Comparison of ENCODE assay signal across 1 cellular context in the genomic region with DNA sequence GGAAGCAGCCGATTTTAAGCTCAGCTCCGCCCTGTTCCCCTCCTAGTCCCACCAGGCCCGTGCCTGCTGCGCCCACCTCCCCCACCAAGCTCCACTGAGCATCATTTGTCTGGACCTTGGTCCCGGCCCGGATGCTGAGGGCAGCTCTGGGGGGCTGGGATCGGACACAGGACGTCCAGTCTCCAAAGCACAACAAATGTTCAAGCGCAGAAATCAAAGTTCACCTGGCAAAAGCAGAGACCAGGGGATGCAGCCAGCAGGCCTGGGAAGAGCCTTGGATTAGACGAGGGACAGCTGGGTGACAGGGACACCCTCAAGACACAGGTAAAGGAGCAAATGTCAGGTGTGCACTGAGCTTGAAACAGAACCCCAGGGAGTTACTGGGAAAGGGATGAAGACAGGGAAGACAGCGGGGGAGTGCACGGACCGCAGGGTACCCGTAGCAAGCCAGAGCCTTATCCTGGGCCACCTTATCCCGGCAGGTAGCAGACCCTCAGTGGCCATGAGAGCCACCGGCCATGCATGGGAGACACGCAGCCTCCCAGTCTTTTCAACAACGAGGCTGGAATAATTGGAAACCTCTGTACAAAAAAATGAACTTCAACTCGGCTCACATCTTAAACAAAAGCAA.
TF ChIP-seq lines count a peak whose summit lies in the region.

No MANE protein-coding gene starts in this region.

TF ChIP-seq in HepG2, 621 proteins besides CTCF, POLR2A, EP300 and RAD21 (continued from another document and continues in another):
- TF ChIP-seq, protein P1, sequence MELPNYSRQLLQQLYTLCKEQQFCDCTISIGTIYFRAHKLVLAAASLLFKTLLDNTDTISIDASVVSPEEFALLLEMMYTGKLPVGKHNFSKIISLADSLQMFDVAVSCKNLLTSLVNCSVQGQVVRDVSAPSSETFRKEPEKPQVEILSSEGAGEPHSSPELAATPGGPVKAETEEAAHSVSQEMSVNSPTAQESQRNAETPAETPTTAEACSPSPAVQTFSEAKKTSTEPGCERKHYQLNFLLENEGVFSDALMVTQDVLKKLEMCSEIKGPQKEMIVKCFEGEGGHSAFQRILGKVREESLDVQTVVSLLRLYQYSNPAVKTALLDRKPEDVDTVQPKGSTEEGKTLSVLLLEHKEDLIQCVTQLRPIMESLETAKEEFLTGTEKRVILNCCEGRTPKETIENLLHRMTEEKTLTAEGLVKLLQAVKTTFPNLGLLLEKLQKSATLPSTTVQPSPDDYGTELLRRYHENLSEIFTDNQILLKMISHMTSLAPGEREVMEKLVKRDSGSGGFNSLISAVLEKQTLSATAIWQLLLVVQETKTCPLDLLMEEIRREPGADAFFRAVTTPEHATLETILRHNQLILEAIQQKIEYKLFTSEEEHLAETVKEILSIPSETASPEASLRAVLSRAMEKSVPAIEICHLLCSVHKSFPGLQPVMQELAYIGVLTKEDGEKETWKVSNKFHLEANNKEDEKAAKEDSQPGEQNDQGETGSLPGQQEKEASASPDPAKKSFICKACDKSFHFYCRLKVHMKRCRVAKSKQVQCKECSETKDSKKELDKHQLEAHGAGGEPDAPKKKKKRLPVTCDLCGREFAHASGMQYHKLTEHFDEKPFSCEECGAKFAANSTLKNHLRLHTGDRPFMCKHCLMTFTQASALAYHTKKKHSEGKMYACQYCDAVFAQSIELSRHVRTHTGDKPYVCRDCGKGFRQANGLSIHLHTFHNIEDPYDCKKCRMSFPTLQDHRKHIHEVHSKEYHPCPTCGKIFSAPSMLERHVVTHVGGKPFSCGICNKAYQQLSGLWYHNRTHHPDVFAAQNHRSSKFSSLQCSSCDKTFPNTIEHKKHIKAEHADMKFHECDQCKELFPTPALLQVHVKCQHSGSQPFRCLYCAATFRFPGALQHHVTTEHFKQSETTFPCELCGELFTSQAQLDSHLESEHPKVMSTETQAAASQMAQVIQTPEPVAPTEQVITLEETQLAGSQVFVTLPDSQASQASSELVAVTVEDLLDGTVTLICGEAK (IDR thresholded peaks at IDR 0.05), result no peak
- TF ChIP-seq, protein P1 (CRISPR knock-in tag; IDR thresholded peaks at IDR 0.05), result peak; percentile 39
- TF ChIP-seq ZSCAN20 (CRISPR knock-in tag; IDR thresholded peaks at IDR 0.05; ENCODE audit: borderline replicate concordance) (no peak), ZNF30 (CRISPR knock-in tag; IDR thresholded peaks at IDR 0.05) (no peak), SAFB2 (CRISPR knock-in tag; IDR thresholded peaks at IDR 0.05; ENCODE audit: borderline replicate concordance, low read depth) (no peak), HMG20B (CRISPR knock-in tag; conservative IDR thresholded peaks at IDR 0.05) (peak; percentile 83), ZSCAN31 (CRISPR knock-in tag; IDR thresholded peaks at IDR 0.05; ENCODE audit: low read depth) (peak; percentile 65), CCAR2 (optimal IDR thresholded peaks at IDR 0.05; ENCODE audit: low read depth, low read length) (no peak), ZNF24 (IDR thresholded peaks at IDR 0.05) (no peak), ZFP41 (CRISPR knock-in tag; IDR thresholded peaks at IDR 0.05; ENCODE audit: borderline replicate concordance) (0 out of 2 replicates have a peak, but pooled peaks have one; percentile 13), ZNF326 (CRISPR knock-in tag; IDR thresholded peaks at IDR 0.05; ENCODE audit: borderline replicate concordance) (no peak), AHR (CRISPR knock-in tag; IDR thresholded peaks at IDR 0.05) (0 out of 2 replicates have a peak, but pooled peaks have one; percentile 39), REXO4 (CRISPR knock-in tag; IDR thresholded peaks at IDR 0.05; ENCODE audit: borderline replicate concordance) (no peak), ZNF124 (CRISPR knock-in tag; IDR thresholded peaks at IDR 0.05) (peak; percentile 78; the same call in 1 of the 2 replicates), TBX3 (IDR thresholded peaks at IDR 0.05; ENCODE audit: borderline replicate concordance) (no peak), HOXA9 (CRISPR knock-in tag; IDR thresholded peaks at IDR 0.05; ENCODE audit: borderline replicate concordance) (no peak), ZNF33B (CRISPR knock-in tag; IDR thresholded peaks at IDR 0.05) (peak; percentile 54; the same call in 1 of the 2 replicates), KLF16 (CRISPR knock-in tag; IDR thresholded peaks at IDR 0.05) (peak in 1 of 2 experiments; percentile 36; a peak in 1 of 4 replicates), ZKSCAN5 (CRISPR knock-in tag; IDR thresholded peaks at IDR 0.05) (no peak), EZH2 (conservative IDR thresholded peaks at IDR 0.05; ENCODE audit: low read depth, low read length) (no peak), HNRNPL (IDR thresholded peaks at IDR 0.05; ENCODE audit: low read depth, low read length) (peak; percentile 80), SMYD3 (CRISPR knock-in tag; IDR thresholded peaks at IDR 0.05) (no peak; the same call in 1 of the 2 replicates), RBAK (CRISPR knock-in tag; IDR thresholded peaks at IDR 0.05) (0 out of 2 replicates have a peak, but pooled peaks have one; percentile 47), NFYB (CRISPR knock-in tag; IDR thresholded peaks at IDR 0.05) (peak; percentile 32; the same call in 1 of the 2 replicates), ZNF232 (CRISPR knock-in tag; IDR thresholded peaks at IDR 0.05; ENCODE audit: borderline replicate concordance) (peak; percentile 85; the same call in 1 of the 2 replicates), FOXC1 (CRISPR knock-in tag; IDR thresholded peaks at IDR 0.05; ENCODE audit: borderline replicate concordance) (0 out of 2 replicates have a peak, but pooled peaks have one; percentile 52), HES4 (CRISPR knock-in tag; IDR thresholded peaks at IDR 0.05; ENCODE audit: borderline replicate concordance) (no peak), SMAD9 (CRISPR knock-in tag; IDR thresholded peaks at IDR 0.05) (no peak)
- TF ChIP-seq, protein P2, sequence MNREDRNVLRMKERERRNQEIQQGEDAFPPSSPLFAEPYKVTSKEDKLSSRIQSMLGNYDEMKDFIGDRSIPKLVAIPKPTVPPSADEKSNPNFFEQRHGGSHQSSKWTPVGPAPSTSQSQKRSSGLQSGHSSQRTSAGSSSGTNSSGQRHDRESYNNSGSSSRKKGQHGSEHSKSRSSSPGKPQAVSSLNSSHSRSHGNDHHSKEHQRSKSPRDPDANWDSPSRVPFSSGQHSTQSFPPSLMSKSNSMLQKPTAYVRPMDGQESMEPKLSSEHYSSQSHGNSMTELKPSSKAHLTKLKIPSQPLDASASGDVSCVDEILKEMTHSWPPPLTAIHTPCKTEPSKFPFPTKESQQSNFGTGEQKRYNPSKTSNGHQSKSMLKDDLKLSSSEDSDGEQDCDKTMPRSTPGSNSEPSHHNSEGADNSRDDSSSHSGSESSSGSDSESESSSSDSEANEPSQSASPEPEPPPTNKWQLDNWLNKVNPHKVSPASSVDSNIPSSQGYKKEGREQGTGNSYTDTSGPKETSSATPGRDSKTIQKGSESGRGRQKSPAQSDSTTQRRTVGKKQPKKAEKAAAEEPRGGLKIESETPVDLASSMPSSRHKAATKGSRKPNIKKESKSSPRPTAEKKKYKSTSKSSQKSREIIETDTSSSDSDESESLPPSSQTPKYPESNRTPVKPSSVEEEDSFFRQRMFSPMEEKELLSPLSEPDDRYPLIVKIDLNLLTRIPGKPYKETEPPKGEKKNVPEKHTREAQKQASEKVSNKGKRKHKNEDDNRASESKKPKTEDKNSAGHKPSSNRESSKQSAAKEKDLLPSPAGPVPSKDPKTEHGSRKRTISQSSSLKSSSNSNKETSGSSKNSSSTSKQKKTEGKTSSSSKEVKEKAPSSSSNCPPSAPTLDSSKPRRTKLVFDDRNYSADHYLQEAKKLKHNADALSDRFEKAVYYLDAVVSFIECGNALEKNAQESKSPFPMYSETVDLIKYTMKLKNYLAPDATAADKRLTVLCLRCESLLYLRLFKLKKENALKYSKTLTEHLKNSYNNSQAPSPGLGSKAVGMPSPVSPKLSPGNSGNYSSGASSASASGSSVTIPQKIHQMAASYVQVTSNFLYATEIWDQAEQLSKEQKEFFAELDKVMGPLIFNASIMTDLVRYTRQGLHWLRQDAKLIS (CRISPR knock-in tag; IDR thresholded peaks at IDR 0.05), result no peak
- TF ChIP-seq, protein P3, sequence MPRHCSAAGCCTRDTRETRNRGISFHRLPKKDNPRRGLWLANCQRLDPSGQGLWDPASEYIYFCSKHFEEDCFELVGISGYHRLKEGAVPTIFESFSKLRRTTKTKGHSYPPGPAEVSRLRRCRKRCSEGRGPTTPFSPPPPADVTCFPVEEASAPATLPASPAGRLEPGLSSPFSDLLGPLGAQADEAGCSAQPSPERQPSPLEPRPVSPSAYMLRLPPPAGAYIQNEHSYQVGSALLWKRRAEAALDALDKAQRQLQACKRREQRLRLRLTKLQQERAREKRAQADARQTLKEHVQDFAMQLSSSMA (CRISPR knock-in tag; IDR thresholded peaks at IDR 0.05), result no peak
- TF ChIP-seq, protein P4, sequence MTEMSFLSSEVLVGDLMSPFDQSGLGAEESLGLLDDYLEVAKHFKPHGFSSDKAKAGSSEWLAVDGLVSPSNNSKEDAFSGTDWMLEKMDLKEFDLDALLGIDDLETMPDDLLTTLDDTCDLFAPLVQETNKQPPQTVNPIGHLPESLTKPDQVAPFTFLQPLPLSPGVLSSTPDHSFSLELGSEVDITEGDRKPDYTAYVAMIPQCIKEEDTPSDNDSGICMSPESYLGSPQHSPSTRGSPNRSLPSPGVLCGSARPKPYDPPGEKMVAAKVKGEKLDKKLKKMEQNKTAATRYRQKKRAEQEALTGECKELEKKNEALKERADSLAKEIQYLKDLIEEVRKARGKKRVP (CRISPR knock-in tag; IDR thresholded peaks at IDR 0.05), result no peak
- TF ChIP-seq, protein P5, sequence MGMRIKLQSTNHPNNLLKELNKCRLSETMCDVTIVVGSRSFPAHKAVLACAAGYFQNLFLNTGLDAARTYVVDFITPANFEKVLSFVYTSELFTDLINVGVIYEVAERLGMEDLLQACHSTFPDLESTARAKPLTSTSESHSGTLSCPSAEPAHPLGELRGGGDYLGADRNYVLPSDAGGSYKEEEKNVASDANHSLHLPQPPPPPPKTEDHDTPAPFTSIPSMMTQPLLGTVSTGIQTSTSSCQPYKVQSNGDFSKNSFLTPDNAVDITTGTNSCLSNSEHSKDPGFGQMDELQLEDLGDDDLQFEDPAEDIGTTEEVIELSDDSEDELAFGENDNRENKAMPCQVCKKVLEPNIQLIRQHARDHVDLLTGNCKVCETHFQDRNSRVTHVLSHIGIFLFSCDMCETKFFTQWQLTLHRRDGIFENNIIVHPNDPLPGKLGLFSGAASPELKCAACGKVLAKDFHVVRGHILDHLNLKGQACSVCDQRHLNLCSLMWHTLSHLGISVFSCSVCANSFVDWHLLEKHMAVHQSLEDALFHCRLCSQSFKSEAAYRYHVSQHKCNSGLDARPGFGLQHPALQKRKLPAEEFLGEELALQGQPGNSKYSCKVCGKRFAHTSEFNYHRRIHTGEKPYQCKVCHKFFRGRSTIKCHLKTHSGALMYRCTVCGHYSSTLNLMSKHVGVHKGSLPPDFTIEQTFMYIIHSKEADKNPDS (CRISPR knock-in tag; IDR thresholded peaks at IDR 0.05), result no peak
- TF ChIP-seq, protein P6, sequence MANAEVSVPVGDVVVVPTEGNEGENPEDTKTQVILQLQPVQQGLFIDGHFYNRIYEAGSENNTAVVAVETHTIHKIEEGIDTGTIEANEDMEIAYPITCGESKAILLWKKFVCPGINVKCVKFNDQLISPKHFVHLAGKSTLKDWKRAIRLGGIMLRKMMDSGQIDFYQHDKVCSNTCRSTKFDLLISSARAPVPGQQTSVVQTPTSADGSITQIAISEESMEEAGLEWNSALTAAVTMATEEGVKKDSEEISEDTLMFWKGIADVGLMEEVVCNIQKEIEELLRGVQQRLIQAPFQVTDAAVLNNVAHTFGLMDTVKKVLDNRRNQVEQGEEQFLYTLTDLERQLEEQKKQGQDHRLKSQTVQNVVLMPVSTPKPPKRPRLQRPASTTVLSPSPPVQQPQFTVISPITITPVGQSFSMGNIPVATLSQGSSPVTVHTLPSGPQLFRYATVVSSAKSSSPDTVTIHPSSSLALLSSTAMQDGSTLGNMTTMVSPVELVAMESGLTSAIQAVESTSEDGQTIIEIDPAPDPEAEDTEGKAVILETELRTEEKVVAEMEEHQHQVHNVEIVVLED (CRISPR knock-in tag; IDR thresholded peaks at IDR 0.05; ENCODE audit: borderline replicate concordance), result peak; percentile 61; the same call in 1 of the 2 replicates
- TF ChIP-seq, protein P7, sequence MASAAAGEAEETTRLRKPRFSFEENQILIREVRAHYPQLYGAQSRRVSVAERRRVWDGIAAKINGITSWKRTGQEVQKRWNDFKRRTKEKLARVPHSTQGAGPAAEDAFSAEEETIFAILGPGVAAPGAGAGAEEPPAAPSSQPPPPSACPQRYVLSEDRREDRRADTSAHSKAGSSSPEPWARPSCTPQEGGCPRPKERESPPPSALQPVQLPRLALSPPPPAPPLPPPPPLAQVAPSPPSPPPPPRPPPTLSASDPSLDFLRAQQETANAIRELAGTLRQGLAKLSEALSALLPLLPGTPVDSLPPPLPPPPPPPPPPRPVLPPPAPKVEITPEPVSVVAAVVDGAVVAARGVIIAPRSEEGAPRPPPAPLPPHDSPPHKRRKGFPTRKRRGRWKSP (CRISPR knock-in tag; IDR thresholded peaks at IDR 0.05), result no peak
- TF ChIP-seq, protein P8, sequence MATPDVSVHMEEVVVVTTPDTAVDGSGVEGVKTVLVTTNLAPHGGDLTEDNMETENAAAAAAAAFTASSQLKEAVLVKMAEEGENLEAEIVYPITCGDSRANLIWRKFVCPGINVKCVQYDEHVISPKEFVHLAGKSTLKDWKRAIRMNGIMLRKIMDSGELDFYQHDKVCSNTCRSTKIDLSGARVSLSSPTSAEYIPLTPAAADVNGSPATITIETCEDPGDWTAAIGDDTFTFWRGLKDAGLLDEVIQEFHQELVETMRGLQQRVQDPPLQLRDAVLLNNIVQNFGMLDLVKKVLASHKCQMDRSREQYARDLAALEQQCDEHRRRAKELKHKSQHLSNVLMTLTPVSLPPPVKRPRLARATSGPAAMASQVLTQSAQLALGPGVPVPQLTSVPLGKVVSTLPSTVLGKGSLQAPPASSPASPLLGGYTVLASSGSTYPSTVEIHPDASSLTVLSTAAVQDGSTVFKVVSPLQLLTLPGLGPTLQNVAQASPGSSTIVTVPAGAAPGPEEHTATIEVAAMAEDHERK (CRISPR knock-in tag; IDR thresholded peaks at IDR 0.05; ENCODE audit: low read depth), result no peak
